16 cellular contexts compared by ENCODE assay signal in the genomic region with DNA sequence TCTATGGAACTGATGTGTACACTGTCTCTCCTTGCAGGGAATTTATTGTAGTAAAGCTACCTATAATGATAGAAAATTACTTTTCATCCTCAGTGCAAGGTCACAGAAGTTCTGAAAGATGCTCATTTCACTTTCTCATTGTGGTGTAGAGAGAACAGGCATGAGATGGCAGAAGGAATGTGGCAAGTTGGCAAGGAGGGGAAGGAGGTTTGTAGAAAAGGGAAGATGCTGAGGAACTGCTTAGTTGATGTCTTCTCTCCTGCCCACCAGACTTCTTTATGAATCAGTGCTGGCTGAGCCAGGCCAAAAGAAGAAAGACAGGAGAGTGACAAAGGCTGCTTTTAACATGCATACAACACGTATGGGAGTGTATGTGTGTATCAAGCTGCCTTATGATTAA.
"Had no signal": no experiment of that assay in that cellular context is flagged by ENCODE, and none has a peak within 500 bp of the region (broad histone marks: within the 10 kb centered on the region; RNA-seq: fewer than 3 reads in every experiment).

No MANE protein-coding gene starts in this region.

- ATAC-seq: effector memory CD8-positive, alpha-beta T cell; left colon; natural killer cell had no signal

- DNase-seq: activated CD4-positive, alpha-beta T cell treated with anti-CD3 and anti-CD28 coated beads, Interleukin-2, amount 50 U/mL, for 48 hours; activated gamma-delta T cell; dermis blood vessel endothelial cell; effector memory CD8-positive, alpha-beta T cell; esophagus squamous epithelium; left colon; lower lobe of right lung; natural killer cell; spleen; stimulated activated CD8-positive, alpha-beta memory T cell treated with anti-CD3 and anti-CD28 coated beads, Interleukin-4, amount 100 ng/mL, for 48 hours; stimulated activated naive CD4-positive, alpha-beta T cell treated with Interleukin-2 at 50 U/mL for 16 hours; transverse colon had no signal

- H3K27ac ChIP-seq: esophagus squamous epithelium, hepatocyte, lower lobe of right lung, neutrophil, parathyroid adenoma, spleen, transverse colon, vagina had no signal
